8 cellular contexts compared by ENCODE assay signal in genomic region chr16:46386840-46387498, GRCh38.
DNase-seq lines count a peak whose midpoint lies in the region; ATAC-seq, FAIRE-seq and TF ChIP-seq lines count a peak whose summit lies in the region.
"Not testable (repeated sequence)": the region's sequence is repeated elsewhere in the genome, so short reads cannot be mapped to it uniquely, and the experiment has no call there.

No MANE protein-coding gene starts in this region.

- peaks cover 27% of the 10 kb centered on the region for H3K9me3 ChIP-seq in HepG2 (ENCODE audit: low read length)

- not testable (repeated sequence) for H2AFZ ChIP-seq in HepG2 (ENCODE audit: low read length)

- in situ Hi-C loops in HepG2 (cut with HindIII; ENCODE audit: extremely low pct_ligation_motif_present, low pct_unique_long_range_greater_than_20kb) = not testable (repeated sequence)

- H4K20me1 ChIP-seq in HepG2 (ENCODE audit: insufficient read depth, low read length) = not testable (repeated sequence)

- not testable (repeated sequence) for H3K27me3 ChIP-seq in HepG2 (ENCODE audit: control insufficient read depth in 1 of 2, insufficient read depth in 2 of 2, low read length in 2 of 2)

- not testable (repeated sequence) for H3K4me3 ChIP-seq in HepG2 (replicated peaks in 1 of 3; ENCODE audit: insufficient read depth in 1 of 3, low read depth in 2 of 3, low read length in 3 of 3)

- CTCF ChIA-PET in activated CD8-positive, alpha-beta memory T cell treated with anti-CD3 and anti-CD28 coated beads, Interleukin-2, amount 10 ng/mL, durations not matched to agents 7 days and 5 days (lab: Charles Lee) = not testable (repeated sequence)
- CTCF ChIA-PET in HepG2 (lab: Yijun Ruan, JAX; ENCODE audit: low intra/inter-chr PET ratio, low total read pairs) = interaction anchor here (0.7 kb wide), 1 partner anchor 7 kb away, joined by 3 read pairs; no protein-coding TSS in a partner anchor

- not testable (repeated sequence) for H3K4me2 ChIP-seq in HepG2 (ENCODE audit: low read depth, low read length)

- DNase-seq in CD14-positive monocyte (ENCODE audit: low spot score) (peak; percentile 61), dedifferentiated amniotic fluid mesenchymal stem cell (ENCODE audit: extremely low spot score) (peak; percentile 15), HepG2 (ENCODE audit: low spot score) (peak; percentile 31)
- DNase-seq in activated CD8-positive, alpha-beta memory T cell treated with anti-CD3 and anti-CD28 coated beads, Interleukin-2, amount 10 ng/mL, durations not matched to agents 7 days and 5 days = peak; percentile 75
- peak; percentile 45 for DNase-seq in stimulated activated CD4-positive, alpha-beta T cell treated with anti-CD3 and anti-CD28 coated beads, Interleukin-2, amount 100 ng/mL, for 4 hours (ENCODE audit: low read depth)

- intact Hi-C loops in CD14-positive monocyte (cut with micrococcal nuclease); HepG2 (cut with micrococcal nuclease; ENCODE audit: unreplicated experiment): not testable (repeated sequence)

- H3K9ac ChIP-seq in HepG2 (ENCODE audit: insufficient read depth, low read depth, low read length) = not testable (repeated sequence)

- not testable (repeated sequence) for H3K4me1 ChIP-seq in HepG2 (ENCODE audit: insufficient read depth, low read length)

- not testable (repeated sequence) for H3K27me3 Mint-ChIP-seq in CD14-positive monocyte (ENCODE audit: low read depth in 3 of 3); activated CD8-positive, alpha-beta memory T cell treated with anti-CD3 and anti-CD28 coated beads, Interleukin-2, amount 10 ng/mL, durations not matched to agents 7 days and 5 days

- not testable (repeated sequence) for BruUV-seq in HepG2 (replicated peaks; lab: Mats Ljungman, UMichigan)

- H3K27ac Mint-ChIP-seq in CD14-positive monocyte; activated CD8-positive, alpha-beta memory T cell treated with anti-CD3 and anti-CD28 coated beads, Interleukin-2, amount 10 ng/mL, durations not matched to agents 7 days and 5 days: not testable (repeated sequence)

- H3K27ac ChIP-seq in HepG2 (ENCODE audit: extremely low read length, insufficient read depth, low read length) = not testable (repeated sequence)

- not testable (repeated sequence) for H3K4me3 Mint-ChIP-seq in CD14-positive monocyte; activated CD8-positive, alpha-beta memory T cell treated with anti-CD3 and anti-CD28 coated beads, Interleukin-2, amount 10 ng/mL, durations not matched to agents 7 days and 5 days

- H3K9me3 Mint-ChIP-seq in CD14-positive monocyte = peaks cover 8 to 20% (median 12%) of the 10 kb centered on the region in 7 donors
- H3K9me3 Mint-ChIP-seq in activated CD8-positive, alpha-beta memory T cell treated with anti-CD3 and anti-CD28 coated beads, Interleukin-2, amount 10 ng/mL, durations not matched to agents 7 days and 5 days (ENCODE audit: low read depth) = peaks cover 10% of the 10 kb centered on the region

- not testable (repeated sequence) for TF ChIP-seq EP300 in HepG2 (IDR thresholded peaks at IDR 0.05; ENCODE audit: low read depth in 2 of 2, low read length in 2 of 2); HepG2 (CRISPR knock-in tag; IDR thresholded peaks at IDR 0.05; ENCODE audit: borderline replicate concordance)

- not testable (repeated sequence) for H3K4me1 Mint-ChIP-seq in CD14-positive monocyte; activated CD8-positive, alpha-beta memory T cell treated with anti-CD3 and anti-CD28 coated beads, Interleukin-2, amount 10 ng/mL, durations not matched to agents 7 days and 5 days

- not testable (repeated sequence) for TF ChIP-seq POLR2A in HepG2 (IDR thresholded peaks at IDR 0.05; ENCODE audit: insufficient read depth in 1 of 2, low read depth in 2 of 2, low read length in 2 of 2)

- TF ChIP-seq CTCF in CD14-positive monocyte (IDR thresholded peaks at IDR 0.05); HepG2 (CRISPR knock-in tag; IDR thresholded peaks at IDR 0.05): not testable (repeated sequence)

- POLR2A ChIA-PET in HepG2 (lab: Yijun Ruan, JAX) = not testable (repeated sequence)

- H3K36me3 ChIP-seq in HepG2 (replicated peaks in 1 of 2; ENCODE audit: control insufficient read depth in 1 of 2, insufficient read depth in 2 of 2, low read length in 2 of 2) = not testable (repeated sequence)

- TF ChIP-seq RAD21 in HepG2 (CRISPR knock-in tag; IDR thresholded peaks at IDR 0.05) = not testable (repeated sequence)

- H3K36me3 Mint-ChIP-seq in CD14-positive monocyte = not testable (repeated sequence)
- peaks cover 11% of the 10 kb centered on the region for H3K36me3 Mint-ChIP-seq in activated CD8-positive, alpha-beta memory T cell treated with anti-CD3 and anti-CD28 coated beads, Interleukin-2, amount 10 ng/mL, durations not matched to agents 7 days and 5 days

- not testable (repeated sequence) for FAIRE-seq in HepG2 (lab: Jason Lieb, UNC)

- ATAC-seq in GM19395 (IDR thresholded peaks at IDR 0.05; ENCODE audit: unreplicated experiment) (peak; percentile 6), HG02678 (IDR thresholded peaks at IDR 0.05; ENCODE audit: unreplicated experiment) (peak; percentile 6), HG03565 (IDR thresholded peaks at IDR 0.05; ENCODE audit: unreplicated experiment) (peak; percentile 3), HepG2 (peak; percentile 10)
- peak; percentile 10 for ATAC-seq in activated CD8-positive, alpha-beta memory T cell treated with anti-CD3 and anti-CD28 coated beads, Interleukin-2, amount 10 ng/mL, durations not matched to agents 7 days and 5 days

- not testable (repeated sequence) for H3K79me2 ChIP-seq in HepG2 (ENCODE audit: insufficient read depth, low read length)

- WGBS in HepG2 (ENCODE audit: low lambda C conversion rate) = 19% methylated on average over 23 of the region's 23 CpGs

Comparison
In these comparisons a context has a peak if more than half of its experiments do, and no peak if none do; other contexts are left out.
1. DNase-seq: peak in every context shown above with its lines; median percentile 75 in activated CD8-positive, alpha-beta memory T cell treated with anti-CD3 and anti-CD28 coated beads, Interleukin-2, amount 10 ng/mL, durations not matched to agents 7 days and 5 days; 61 in CD14-positive monocyte; 45 in stimulated activated CD4-positive, alpha-beta T cell treated with anti-CD3 and anti-CD28 coated beads, Interleukin-2, amount 100 ng/mL, for 4 hours; 31 in HepG2; 15 in dedifferentiated amniotic fluid mesenchymal stem cell.